Comparison of ENCODE assay signal across 29 cellular contexts in genomic region chr5:58403822-58404433, GRCh38.
"Had no signal": no experiment of that assay in that cellular context is flagged by ENCODE, and none has a peak within 500 bp of the region (broad histone marks: within the 10 kb centered on the region; RNA-seq: fewer than 3 reads in every experiment).

No MANE protein-coding gene starts in this region.

- H3K4me3 ChIP-seq: MG63, PC-9, SJCRH30, SK-N-MC had no signal

- H3K4me1 Mint-ChIP-seq: activated naive CD4-positive, alpha-beta T cell treated with anti-CD3 and anti-CD28 coated beads, Interleukin-2, amount 10 ng/mL, durations not matched to agents 7 days and 5 days; activated naive CD8-positive, alpha-beta T cell treated with anti-CD3 and anti-CD28 coated beads, Interleukin-2, amount 50 U/mL, for 24 hours had no signal

- ATAC-seq: activated naive CD8-positive, alpha-beta T cell treated with anti-CD3 and anti-CD28 coated beads, Interleukin-2, amount 50 U/mL, for 24 hours; activated T-cell treated with anti-CD3 and anti-CD28 coated beads, Interleukin-2, amount 50 U/mL, for 4 hours had no signal

- H3K27me3 ChIP-seq: MG63, SJCRH30 had no signal

- H3K9me3 ChIP-seq: MG63, SJCRH30 had no signal

- H3K27ac Mint-ChIP-seq: activated CD4-positive, alpha-beta memory T cell treated with anti-CD3 and anti-CD28 coated beads for 36 hours; activated naive CD4-positive, alpha-beta T cell treated with anti-CD3 and anti-CD28 coated beads, Interleukin-2, amount 10 ng/mL, durations not matched to agents 7 days and 5 days; activated naive CD8-positive, alpha-beta T cell; activated naive CD8-positive, alpha-beta T cell treated with anti-CD3 and anti-CD28 coated beads, Interleukin-2, amount 50 U/mL, for 24 hours; activated T-helper 1 cell treated with anti-CD3 and anti-CD28 coated beads, Interleukin-12 subunit alpha, Interleukin-12 subunit beta, Interleukin-2, Interleukin-4 antibody, amounts not matched to agents 30 ng/mL and 10 ng/mL and 1 ng/mL, durations not matched to agents 14 hours and 24 hours and 36 hours had no signal

- H3K36me3 ChIP-seq: MG63, SJCRH30 had no signal

- H3K27ac ChIP-seq: PC-9, SJCRH30, SK-N-MC had no signal

- H3K4me3 Mint-ChIP-seq: activated CD4-positive, alpha-beta memory T cell treated with anti-CD3 and anti-CD28 coated beads for 36 hours; activated naive CD4-positive, alpha-beta T cell treated with anti-CD3 and anti-CD28 coated beads, Interleukin-2, amount 10 ng/mL, durations not matched to agents 7 days and 5 days; activated naive CD8-positive, alpha-beta T cell; activated naive CD8-positive, alpha-beta T cell treated with anti-CD3 and anti-CD28 coated beads, Interleukin-2, amount 50 U/mL, for 24 hours; activated T-cell treated with anti-CD3 and anti-CD28 coated beads, Interleukin-2, amount 50 U/mL, for 4 hours; activated T-helper 1 cell treated with anti-CD3 and anti-CD28 coated beads, Interleukin-12 subunit alpha, Interleukin-12 subunit beta, Interleukin-2, Interleukin-4 antibody, amounts not matched to agents 30 ng/mL and 10 ng/mL and 1 ng/mL, durations not matched to agents 14 hours and 24 hours and 36 hours had no signal

- H3K27me3 Mint-ChIP-seq: activated naive CD8-positive, alpha-beta T cell had no signal

- H3K4me2 ChIP-seq: PC-9 had no signal

- H3K4me1 ChIP-seq: SJCRH30 had no signal

- FAIRE-seq: RCC 7860 had no signal

- DNase-seq: activated CD4-positive, alpha-beta memory T cell treated with anti-CD3 and anti-CD28 coated beads for 36 hours; activated CD4-positive, alpha-beta T cell treated with anti-CD3 and anti-CD28 coated beads, Interleukin-2, amount 50 U/mL, for 1 hour; activated CD8-positive, alpha-beta memory T cell treated with anti-CD3 and anti-CD28 coated beads, Interleukin-2, amount 50 U/mL, for 4 hours; activated naive CD4-positive, alpha-beta T cell treated with anti-CD3 and anti-CD28 coated beads, Interleukin-2, amount 10 ng/mL, durations not matched to agents 7 days and 5 days; activated naive CD8-positive, alpha-beta T cell treated with anti-CD3 and anti-CD28 coated beads, Interleukin-2, amount 50 U/mL, for 24 hours; activated T-cell treated with anti-CD3 and anti-CD28 coated beads for 4 hours; activated T-cell treated with anti-CD3 and anti-CD28 coated beads, Interleukin-2, amount 50 U/mL, for 4 hours; anterior cingulate cortex; caudate nucleus; Kasumi-1; KG1; MG63; MV-4-11; NCI-H1092; NCI-H1436 treated with DMSO at 0.1 percent for 48 hours; NCI-H1694 treated with DMSO at 0.1 percent for 48 hours; NCI-H2029; NCI-H2171 treated with DMSO at 0.1 percent for 48 hours; NCI-H2227 treated with DMSO at 0.1 percent for 48 hours; NCI-H446; NCI-H510A treated with DMSO at 0.1 percent for 48 hours; PC-9; SHP77; SJCRH30; T1000 had no signal

- H2AFZ ChIP-seq: PC-9 had no signal

- H3K9me3 Mint-ChIP-seq: activated CD4-positive, alpha-beta memory T cell treated with anti-CD3 and anti-CD28 coated beads for 36 hours; activated naive CD4-positive, alpha-beta T cell treated with anti-CD3 and anti-CD28 coated beads, Interleukin-2, amount 10 ng/mL, durations not matched to agents 7 days and 5 days; activated naive CD8-positive, alpha-beta T cell treated with anti-CD3 and anti-CD28 coated beads, Interleukin-2, amount 50 U/mL, for 24 hours; activated T-cell treated with anti-CD3 and anti-CD28 coated beads, Interleukin-2, amount 50 U/mL, for 4 hours; activated T-helper 1 cell treated with anti-CD3 and anti-CD28 coated beads, Interleukin-12 subunit alpha, Interleukin-12 subunit beta, Interleukin-2, Interleukin-4 antibody, amounts not matched to agents 30 ng/mL and 10 ng/mL and 1 ng/mL, durations not matched to agents 14 hours and 24 hours and 36 hours had no signal

- H3K36me3 Mint-ChIP-seq: activated CD4-positive, alpha-beta memory T cell treated with anti-CD3 and anti-CD28 coated beads for 36 hours; activated naive CD4-positive, alpha-beta T cell treated with anti-CD3 and anti-CD28 coated beads, Interleukin-2, amount 10 ng/mL, durations not matched to agents 7 days and 5 days; activated naive CD8-positive, alpha-beta T cell had no signal
